In genomic region chr21:30256100-30256499, GRCh38 we compare ENCODE assay signal across 38 cellular contexts. TPM values are rescaled to one million over a fixed set of nuclear protein-coding genes. Genes with fewer than 3 reads are reported as not detected.
"Had no signal": no experiment of that assay in that cellular context is flagged by ENCODE, and none has a peak within 500 bp of the region (broad histone marks: within the 10 kb centered on the region; RNA-seq: fewer than 3 reads in every experiment).

No MANE protein-coding gene starts in this region.

- H3K36me3 ChIP-seq: heart left ventricle, left lung, lower lobe of right lung, neutrophil, ovary, right atrium auricular region, upper lobe of left lung, vagina had no signal

- H3K9me3 Mint-ChIP-seq: activated CD4-positive, alpha-beta memory T cell treated with anti-CD3 and anti-CD28 coated beads for 36 hours; activated CD4-positive, alpha-beta T cell treated with anti-CD3 and anti-CD28 coated beads, Interleukin-2, amount 10 ng/mL, durations not matched to agents 24 days and 14 days; activated naive CD4-positive, alpha-beta T cell treated with anti-CD3 and anti-CD28 coated beads, Interleukin-2, amount 50 U/mL, for 24 hours; activated naive CD8-positive, alpha-beta T cell treated with anti-CD3 and anti-CD28 coated beads, Interleukin-2, amount 50 U/mL, for 24 hours; nephron; stimulated activated memory B cell treated with anti-CD40 and anti-IgM and Interleukin-4, amounts not matched to agents 10 μg/mL and 1 μg/mL and 100 μg/mL, for 72 hours; stimulated activated naive CD8-positive, alpha-beta T cell treated with anti-CD3 and anti-CD28 coated beads, Interleukin-15, amount 100 ng/mL, for 72 hours had no signal

- H3K4me3 ChIP-seq: heart left ventricle, left lung, lower lobe of right lung, ovary, psoas muscle, right atrium auricular region, smooth muscle cell, upper lobe of left lung, vagina had no signal

- ATAC-seq: activated naive CD8-positive, alpha-beta T cell treated with anti-CD3 and anti-CD28 coated beads, Interleukin-2, amount 50 U/mL, for 24 hours; heart left ventricle; left lung; lower lobe of right lung; psoas muscle; stimulated activated memory B cell treated with anti-CD40 and anti-IgM and Interleukin-4, amounts not matched to agents 10 μg/mL and 1 μg/mL and 100 μg/mL, for 72 hours; stimulated activated naive CD8-positive, alpha-beta T cell treated with anti-CD3 and anti-CD28 coated beads, Interleukin-15, amount 100 ng/mL, for 72 hours had no signal

- H3K4me3 Mint-ChIP-seq: activated CD4-positive, alpha-beta memory T cell treated with anti-CD3 and anti-CD28 coated beads for 36 hours; activated CD4-positive, alpha-beta T cell treated with anti-CD3 and anti-CD28 coated beads, Interleukin-2, amount 10 ng/mL, durations not matched to agents 24 days and 14 days; activated naive CD4-positive, alpha-beta T cell treated with anti-CD3 and anti-CD28 coated beads, Interleukin-2, amount 50 U/mL, for 24 hours; activated naive CD8-positive, alpha-beta T cell treated with anti-CD3 and anti-CD28 coated beads, Interleukin-2, amount 50 U/mL, for 24 hours; activated T-cell treated with anti-CD3 and anti-CD28 coated beads, Interleukin-2, amount 50 U/mL, for 24 hours; central memory CD8-positive, alpha-beta T cell; immature natural killer cell; nephron; stimulated activated memory B cell treated with anti-CD40 and anti-IgM and Interleukin-4, amounts not matched to agents 10 μg/mL and 1 μg/mL and 100 μg/mL, for 72 hours; stimulated activated naive CD8-positive, alpha-beta T cell treated with anti-CD3 and anti-CD28 coated beads, Interleukin-15, amount 100 ng/mL, for 72 hours had no signal

- H3K27ac ChIP-seq: heart left ventricle, left lung, lower lobe of right lung, neutrophil, ovary, psoas muscle, right atrium auricular region, upper lobe of left lung, vagina, VCaP had no signal

- H3K27me3 Mint-ChIP-seq: activated CD4-positive, alpha-beta memory T cell treated with anti-CD3 and anti-CD28 coated beads for 36 hours; activated CD4-positive, alpha-beta T cell treated with anti-CD3 and anti-CD28 coated beads, Interleukin-2, amount 10 ng/mL, durations not matched to agents 24 days and 14 days; activated naive CD8-positive, alpha-beta T cell treated with anti-CD3 and anti-CD28 coated beads, Interleukin-2, amount 50 U/mL, for 24 hours; activated T-cell treated with anti-CD3 and anti-CD28 coated beads, Interleukin-2, amount 50 U/mL, for 24 hours; central memory CD8-positive, alpha-beta T cell; stimulated activated memory B cell treated with anti-CD40 and anti-IgM and Interleukin-4, amounts not matched to agents 10 μg/mL and 1 μg/mL and 100 μg/mL, for 72 hours; stimulated activated naive CD8-positive, alpha-beta T cell treated with anti-CD3 and anti-CD28 coated beads, Interleukin-15, amount 100 ng/mL, for 72 hours had no signal

- H3K27me3 ChIP-seq: heart left ventricle, left lung, neutrophil, ovary, right atrium auricular region, upper lobe of left lung, vagina had no signal

- H3K4me1 ChIP-seq: heart left ventricle, left lung, lower lobe of right lung, psoas muscle, right atrium auricular region, upper lobe of left lung, vagina had no signal

- H3K36me3 Mint-ChIP-seq: activated CD4-positive, alpha-beta memory T cell treated with anti-CD3 and anti-CD28 coated beads for 36 hours; activated naive CD4-positive, alpha-beta T cell treated with anti-CD3 and anti-CD28 coated beads, Interleukin-2, amount 50 U/mL, for 24 hours; immature natural killer cell; stimulated activated memory B cell treated with anti-CD40 and anti-IgM and Interleukin-4, amounts not matched to agents 10 μg/mL and 1 μg/mL and 100 μg/mL, for 72 hours had no signal

- H3K4me1 Mint-ChIP-seq: activated CD4-positive, alpha-beta T cell treated with anti-CD3 and anti-CD28 coated beads, Interleukin-2, amount 10 ng/mL, durations not matched to agents 24 days and 14 days; activated naive CD4-positive, alpha-beta T cell treated with anti-CD3 and anti-CD28 coated beads, Interleukin-2, amount 50 U/mL, for 24 hours; activated naive CD8-positive, alpha-beta T cell treated with anti-CD3 and anti-CD28 coated beads, Interleukin-2, amount 50 U/mL, for 24 hours; central memory CD8-positive, alpha-beta T cell; immature natural killer cell; nephron; stimulated activated memory B cell treated with anti-CD40 and anti-IgM and Interleukin-4, amounts not matched to agents 10 μg/mL and 1 μg/mL and 100 μg/mL, for 72 hours; stimulated activated naive CD8-positive, alpha-beta T cell treated with anti-CD3 and anti-CD28 coated beads, Interleukin-15, amount 100 ng/mL, for 72 hours had no signal

- DNase-seq: activated CD4-positive, alpha-beta memory T cell treated with anti-CD3 and anti-CD28 coated beads for 36 hours; activated CD4-positive, alpha-beta T cell treated with anti-CD3 and anti-CD28 coated beads, Interleukin-2, amount 10 ng/mL, durations not matched to agents 24 days and 14 days; activated CD4-positive, CD25-positive, alpha-beta regulatory T cell treated with anti-CD3 and anti-CD28 coated beads, Interleukin-2, amount 50 U/mL, for 72 hours; activated CD8-positive, alpha-beta memory T cell treated with anti-CD3 and anti-CD28 coated beads, Interleukin-2, amount 50 U/mL, for 48 hours; activated gamma-delta T cell treated with Interleukin-2 at 50 U/mL for 16 hours; activated naive CD8-positive, alpha-beta T cell treated with anti-CD3 and anti-CD28 coated beads, Interleukin-2, amount 50 U/mL, for 24 hours; activated T-cell treated with anti-CD3 and anti-CD28 coated beads, Interleukin-2, amount 50 U/mL, for 24 hours; amygdala; effector memory CD4-positive, alpha-beta T cell; foreskin fibroblast; heart left ventricle; hypothalamus; immature natural killer cell; left lung; lower lobe of right lung; mesendoderm; ovary; psoas muscle; stimulated activated CD4-positive, alpha-beta T cell treated with anti-CD3 and anti-CD28 coated beads, Interleukin-1b, Interleukin-23, amount 100 ng/mL, for 48 hours; stimulated activated CD4-positive, alpha-beta T cell treated with anti-CD3 and anti-CD28 coated beads, Interleukin-4, amount 100 ng/mL, for 4 hours; stimulated activated CD8-positive, alpha-beta memory T cell treated with anti-CD3 and anti-CD28 coated beads, Interleukin-4, amount 100 ng/mL, for 48 hours; stimulated activated naive CD8-positive, alpha-beta T cell treated with anti-CD3 and anti-CD28 coated beads, Interleukin-15, amount 100 ng/mL, for 72 hours; substantia nigra; T-helper 2 cell; upper lobe of left lung had no signal

- H3K9me3 ChIP-seq: left lung, lower lobe of right lung, neutrophil, ovary, psoas muscle, upper lobe of left lung, vagina had no signal

- H3K27ac Mint-ChIP-seq: activated CD4-positive, alpha-beta memory T cell treated with anti-CD3 and anti-CD28 coated beads for 36 hours; activated CD4-positive, alpha-beta T cell treated with anti-CD3 and anti-CD28 coated beads, Interleukin-2, amount 10 ng/mL, durations not matched to agents 24 days and 14 days; activated naive CD4-positive, alpha-beta T cell treated with anti-CD3 and anti-CD28 coated beads, Interleukin-2, amount 50 U/mL, for 24 hours; activated naive CD8-positive, alpha-beta T cell treated with anti-CD3 and anti-CD28 coated beads, Interleukin-2, amount 50 U/mL, for 24 hours; activated T-cell treated with anti-CD3 and anti-CD28 coated beads, Interleukin-2, amount 50 U/mL, for 24 hours; immature natural killer cell; stimulated activated memory B cell treated with anti-CD40 and anti-IgM and Interleukin-4, amounts not matched to agents 10 μg/mL and 1 μg/mL and 100 μg/mL, for 72 hours; stimulated activated naive CD8-positive, alpha-beta T cell treated with anti-CD3 and anti-CD28 coated beads, Interleukin-15, amount 100 ng/mL, for 72 hours had no signal

RNA-seq across cellular contexts. Expression of gene KRTAP24-1, which starts 26.6 kb away (rescaled TPM):
- total RNA-seq: activated CD4-positive, alpha-beta memory T cell treated with anti-CD3 and anti-CD28 coated beads for 36 hours; activated CD4-positive, alpha-beta T cell treated with anti-CD3 and anti-CD28 coated beads, Interleukin-2, amount 10 ng/mL, durations not matched to agents 24 days and 14 days; activated CD8-positive, alpha-beta memory T cell treated with anti-CD3 and anti-CD28 coated beads for 36 hours; dermis microvascular lymphatic vessel endothelial cell; heart left ventricle; kidney epithelial cell; left lung; lower lobe of right lung; mononuclear cell; ovary; psoas muscle; right atrium auricular region; smooth muscle cell; upper lobe of left lung; vagina had no signal

RNA-seq across cellular contexts. Expression of gene KRTAP25-1, which starts 33.2 kb away (rescaled TPM):
- total RNA-seq: activated CD4-positive, alpha-beta memory T cell treated with anti-CD3 and anti-CD28 coated beads for 36 hours; activated CD4-positive, alpha-beta T cell treated with anti-CD3 and anti-CD28 coated beads, Interleukin-2, amount 10 ng/mL, durations not matched to agents 24 days and 14 days; activated CD8-positive, alpha-beta memory T cell treated with anti-CD3 and anti-CD28 coated beads for 36 hours; dermis microvascular lymphatic vessel endothelial cell; heart left ventricle; kidney epithelial cell; left lung; lower lobe of right lung; mononuclear cell; ovary; psoas muscle; right atrium auricular region; smooth muscle cell; upper lobe of left lung; vagina had no signal

RNA-seq across cellular contexts. Expression of gene CLDN8, which starts 40.2 kb away (rescaled TPM):
- total RNA-seq: activated CD4-positive, alpha-beta memory T cell treated with anti-CD3 and anti-CD28 coated beads for 36 hours; activated CD4-positive, alpha-beta T cell treated with anti-CD3 and anti-CD28 coated beads, Interleukin-2, amount 10 ng/mL, durations not matched to agents 24 days and 14 days; activated CD8-positive, alpha-beta memory T cell treated with anti-CD3 and anti-CD28 coated beads for 36 hours; dermis microvascular lymphatic vessel endothelial cell; heart left ventricle; kidney epithelial cell; mononuclear cell; psoas muscle; right atrium auricular region; smooth muscle cell had no signal
